Comparison of ENCODE assay signal across 23 cellular contexts in the genomic region with DNA sequence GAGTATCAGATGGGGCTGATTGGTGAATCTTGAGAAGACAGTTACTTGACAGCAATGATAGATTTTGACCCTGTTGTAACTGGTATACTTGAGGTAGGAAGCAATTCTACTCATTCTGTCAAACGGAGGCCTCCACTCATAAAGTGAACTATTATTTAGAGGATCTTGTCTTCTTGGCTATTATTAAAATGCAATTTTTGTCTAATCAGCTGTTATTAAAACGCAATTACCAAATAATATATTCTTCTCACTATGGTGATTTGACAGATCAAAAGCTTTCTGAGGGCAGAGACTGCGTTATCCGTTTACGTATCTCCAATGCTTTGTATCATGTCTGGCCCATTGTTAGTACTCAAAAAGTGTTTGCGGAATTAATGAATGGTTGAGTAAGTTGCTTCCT.
"Had no signal": no experiment of that assay in that cellular context is flagged by ENCODE, and none has a peak within 500 bp of the region (broad histone marks: within the 10 kb centered on the region; RNA-seq: fewer than 3 reads in every experiment).

No MANE protein-coding gene starts in this region.

- ATAC-seq: activated CD4-positive, alpha-beta T cell treated with anti-CD3 and anti-CD28 coated beads for 36 hours; activated CD8-positive, alpha-beta memory T cell treated with anti-CD3 and anti-CD28 coated beads, Interleukin-2, amount 10 ng/mL, durations not matched to agents 7 days and 5 days; activated CD8-positive, alpha-beta T cell treated with anti-CD3 and anti-CD28 coated beads, Interleukin-2, amount 10 ng/mL, durations not matched to agents 7 days and 5 days; activated naive CD8-positive, alpha-beta T cell treated with anti-CD3 and anti-CD28 coated beads, Interleukin-2, amount 50 U/mL, for 24 hours; esophagus mucosa had no signal

- H3K4me3 ChIP-seq: coronary artery, dorsolateral prefrontal cortex had no signal

- H3K27me3 ChIP-seq: brain microvascular endothelial cell, dorsolateral prefrontal cortex had no signal

- H3K36me3 ChIP-seq: brain microvascular endothelial cell had no signal

- H3K27ac ChIP-seq: brain microvascular endothelial cell, coronary artery, dorsolateral prefrontal cortex had no signal

- DNase-seq: activated CD4-positive, alpha-beta memory T cell treated with anti-CD3 and anti-CD28 coated beads for 36 hours; activated CD4-positive, alpha-beta T cell treated with anti-CD3 and anti-CD28 coated beads for 36 hours; activated CD4-positive, alpha-beta T cell treated with anti-CD3 and anti-CD28 coated beads, Interleukin-2, amount 10 ng/mL, durations not matched to agents 24 days and 14 days; activated CD4-positive, CD25-positive, alpha-beta regulatory T cell; activated CD4-positive, CD25-positive, alpha-beta regulatory T cell treated with anti-CD3 and anti-CD28 coated beads, Interleukin-2, amount 50 U/mL, for 72 hours; activated CD8-positive, alpha-beta memory T cell treated with anti-CD3 and anti-CD28 coated beads, Interleukin-2, amount 10 ng/mL, durations not matched to agents 7 days and 5 days; activated CD8-positive, alpha-beta memory T cell treated with anti-CD3 and anti-CD28 coated beads, Interleukin-2, amount 50 U/mL, for 4 hours; activated CD8-positive, alpha-beta T cell treated with anti-CD3 and anti-CD28 coated beads, Interleukin-2, amount 10 ng/mL, durations not matched to agents 7 days and 5 days; activated effector memory CD4-positive, alpha-beta T cell treated with anti-CD3 and anti-CD28 coated beads, Interleukin-2, amount 50 U/mL, for 16 hours; activated naive CD4-positive, alpha-beta T cell treated with anti-CD3 and anti-CD28 coated beads for 36 hours; activated naive CD8-positive, alpha-beta T cell treated with anti-CD3 and anti-CD28 coated beads for 36 hours; activated naive CD8-positive, alpha-beta T cell treated with anti-CD3 and anti-CD28 coated beads, Interleukin-2, amount 50 U/mL, for 24 hours; activated T-cell treated with anti-CD3 and anti-CD28 coated beads, Interleukin-2, amount 50 U/mL, for 1 hour; activated T-cell treated with anti-CD3 and anti-CD28 coated beads, Interleukin-2, amount 50 U/mL, for 48 hours; brain microvascular endothelial cell; dorsolateral prefrontal cortex; effector memory CD4-positive, alpha-beta T cell; endodermal cell; foreskin fibroblast; head of caudate nucleus; hippocampal formation had no signal
